ENCODE assay signal across 19 cellular contexts in the genomic region with DNA sequence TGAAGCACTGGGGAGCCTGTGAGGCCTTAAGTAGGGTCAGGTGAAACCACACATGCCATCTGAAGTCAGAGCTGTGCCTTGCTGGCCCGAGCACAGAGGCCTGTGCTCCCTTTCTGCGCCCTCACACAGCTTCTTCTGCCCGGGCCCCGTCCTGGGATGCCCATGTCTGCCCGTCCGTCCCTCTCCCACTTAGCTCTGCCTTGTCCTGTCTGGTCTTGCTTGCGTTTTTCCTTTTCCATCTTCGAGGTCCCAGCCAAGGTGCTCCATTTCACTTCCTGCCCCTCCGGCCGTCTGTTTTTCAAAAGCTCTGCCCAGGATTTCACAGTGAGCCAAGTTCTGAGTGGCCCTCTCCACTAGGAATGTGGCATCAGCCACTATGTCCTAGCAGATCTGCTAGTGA. TPM values are rescaled to one million over a fixed set of nuclear protein-coding genes. Genes with fewer than 3 reads are reported as not detected.
A peak's percentile ranks its signal among the peaks of the same experiment; 100 is the strongest.
DNase-seq lines count a peak whose midpoint lies in the region; ATAC-seq, FAIRE-seq and TF ChIP-seq lines count a peak whose summit lies in the region.
"Had no signal": no experiment of that assay in that cellular context is flagged by ENCODE, and none has a peak within 500 bp of the region (broad histone marks: within the 10 kb centered on the region; RNA-seq: fewer than 3 reads in every experiment).

No MANE protein-coding gene starts in this region.

- intact Hi-C loops in sigmoid colon (cut with DNase I): no loop called here

- no peak overlapping the region for H2AFZ ChIP-seq in astrocyte (ENCODE audit: low read depth, low read length)

- H3K4me3 ChIP-seq in astrocyte (ENCODE audit: insufficient read depth, low read depth, low read length) (no peak overlapping the region), cardiac muscle cell (no peak overlapping the region), sigmoid colon (no peak overlapping the region)
- H3K4me3 ChIP-seq: A549, Peyer's patch, stomach, vagina had no signal

- WGBS in sigmoid colon, 2 donors: 83 to 92% methylated on average over 10 of the region's 10 CpGs

- H3K4me1 ChIP-seq in astrocyte (ENCODE audit: insufficient read depth, low read length): peaks cover 4% of the 10 kb centered on the region
- H3K4me1 ChIP-seq in cardiac muscle cell (ENCODE audit: low read depth): peaks cover 12% of the 10 kb centered on the region
- H3K4me1 ChIP-seq in sigmoid colon: peaks cover 0 to 36% (median 34%) of the 10 kb centered on the region in 4 donors

- no peaks in the 10 kb centered on the region for H3K36me3 Mint-ChIP-seq in activated naive CD4-positive, alpha-beta T cell treated with anti-CD3 and anti-CD28 coated beads, Interleukin-2, amount 50 U/mL, for 72 hours
- peaks cover 18% of the 10 kb centered on the region for H3K36me3 Mint-ChIP-seq in astrocyte (ENCODE audit: low read depth, unreplicated experiment)
- H3K36me3 Mint-ChIP-seq: natural killer cell had no signal

- H3K27ac Mint-ChIP-seq in activated naive CD4-positive, alpha-beta T cell treated with anti-CD3 and anti-CD28 coated beads, Interleukin-2, amount 50 U/mL, for 72 hours: peak overlapping the region; percentile 48 to 73
- peak overlapping the region; percentile 42 for H3K27ac Mint-ChIP-seq in astrocyte (ENCODE audit: unreplicated experiment)
- H3K27ac Mint-ChIP-seq: natural killer cell had no signal

- TF ChIP-seq CTCF in astrocyte (IDR thresholded peaks at IDR 0.05; ENCODE audit: insufficient read depth, low read depth, low read length) (no peak), cardiac muscle cell (IDR thresholded peaks at IDR 0.05; ENCODE audit: low read depth, low read length) (no peak), sigmoid colon (IDR thresholded peaks at IDR 0.05) (no peak)

- H3K79me2 ChIP-seq in astrocyte (ENCODE audit: insufficient read depth, low read length): peaks cover 6% of the 10 kb centered on the region

- FAIRE-seq in astrocyte (lab: Jason Lieb, UNC): no peak
- FAIRE-seq: A549, colon had no signal

- no peak for TF ChIP-seq EP300 in sigmoid colon (IDR thresholded peaks at IDR 0.05)

- H3K4me2 ChIP-seq in astrocyte (ENCODE audit: low read length): no peak overlapping the region
- H3K4me2 ChIP-seq: A549 had no signal

- H3K36me3 ChIP-seq in astrocyte (ENCODE audit: insufficient read depth, low read length) (peaks cover 23% of the 10 kb centered on the region), cardiac muscle cell (peaks cover 35% of the 10 kb centered on the region), sigmoid colon (peaks cover 32 to 86% (median 64%) of the 10 kb centered on the region in 4 donors)

- peaks cover 6% of the 10 kb centered on the region for H3K4me1 Mint-ChIP-seq in astrocyte (ENCODE audit: low read depth, unreplicated experiment)
- H3K4me1 Mint-ChIP-seq: natural killer cell had no signal

- no peak for TF ChIP-seq POLR2A in sigmoid colon (IDR thresholded peaks at IDR 0.05)

- no peak for ATAC-seq in activated naive CD4-positive, alpha-beta T cell treated with anti-CD3 and anti-CD28 coated beads, Interleukin-2, amount 50 U/mL, for 72 hours
- ATAC-seq in GM18907 (IDR thresholded peaks at IDR 0.05; ENCODE audit: unreplicated experiment): no peak

- no peak for DNase-seq in activated naive CD4-positive, alpha-beta T cell treated with anti-CD3 and anti-CD28 coated beads, Interleukin-2, amount 50 U/mL, for 72 hours (ENCODE audit: low spot score in 2 of 2)
- no peak for DNase-seq in activated naive CD4-positive, alpha-beta T cell treated with Interleukin-2 at 50 U/mL for 16 hours
- no peak for DNase-seq in astrocyte (ENCODE audit: low read depth)
- DNase-seq in cardiac muscle cell (ENCODE audit: low read depth in 1 of 2, low spot score in 1 of 2): no peak
- DNase-seq in sigmoid colon: no peak
- no peak for DNase-seq in islet precursor cell
- no peak for DNase-seq in kidney tubule cell (ENCODE audit: low spot score)
- DNase-seq: activated CD4-positive, alpha-beta T cell treated with anti-CD3 and anti-CD28 coated beads, Interleukin-2, amount 50 U/mL, for 48 hours; activated T-cell treated with anti-CD3 and anti-CD28 coated beads, Interleukin-2, amount 50 U/mL, for 48 hours; Karpas-422; natural killer cell; NCI-H1105 treated with DMSO at 0.1 percent for 48 hours; NCI-H2171 treated with DMSO at 0.1 percent for 48 hours; Peyer's patch; stomach had no signal

- H4K20me1 ChIP-seq in astrocyte (ENCODE audit: insufficient read depth, low read length): peaks cover 33% of the 10 kb centered on the region

- H3K9me3 Mint-ChIP-seq in activated naive CD4-positive, alpha-beta T cell treated with anti-CD3 and anti-CD28 coated beads, Interleukin-2, amount 50 U/mL, for 72 hours: no peaks in the 10 kb centered on the region
- H3K9me3 Mint-ChIP-seq in astrocyte (ENCODE audit: unreplicated experiment): no peaks in the 10 kb centered on the region
- H3K9me3 Mint-ChIP-seq: natural killer cell had no signal

- H3K9ac ChIP-seq in astrocyte (ENCODE audit: low read length): no peak overlapping the region

- no peak overlapping the region for H3K27ac ChIP-seq in astrocyte (ENCODE audit: low read depth, low read length)
- H3K27ac ChIP-seq in cardiac muscle cell: peak overlapping the region; percentile 51
- peak overlapping the region; percentile 65 to 73 (median 68) for H3K27ac ChIP-seq in sigmoid colon

- H3K27me3 ChIP-seq in astrocyte (ENCODE audit: insufficient read depth, low read length) (no peaks in the 10 kb centered on the region), cardiac muscle cell (no peaks in the 10 kb centered on the region), sigmoid colon (no peaks in the 10 kb centered on the region)
- H3K27me3 ChIP-seq: Peyer's patch, stomach, vagina had no signal

- no peaks in the 10 kb centered on the region for H3K27me3 Mint-ChIP-seq in astrocyte (ENCODE audit: low read depth, unreplicated experiment)

- no peak overlapping the region for H3K4me3 Mint-ChIP-seq in astrocyte (ENCODE audit: unreplicated experiment)
- H3K4me3 Mint-ChIP-seq: natural killer cell had no signal

- no peaks in the 10 kb centered on the region for H3K9me3 ChIP-seq in astrocyte (ENCODE audit: insufficient read depth, low read depth, low read length)
- H3K9me3 ChIP-seq in cardiac muscle cell (ENCODE audit: low read depth): no peaks in the 10 kb centered on the region
- H3K9me3 ChIP-seq in sigmoid colon: no peaks in the 10 kb centered on the region
- H3K9me3 ChIP-seq: A549, Peyer's patch, stomach, vagina had no signal

RNA-seq across cellular contexts. Expression of gene PYGB, which starts 45.6 kb away (rescaled TPM):
- 10 to 100 TPM; 19.1 to 30.8 TPM for total RNA-seq in activated naive CD4-positive, alpha-beta T cell treated with anti-CD3 and anti-CD28 coated beads, Interleukin-2, amount 50 U/mL, for 72 hours
- 199 and 206 TPM in 2 replicates for total RNA-seq in astrocyte
- 243 and 268 TPM in 2 replicates for total RNA-seq in cardiac muscle cell
- 178 and 192 TPM in 2 replicates for polyA plus RNA-seq in cardiac muscle cell
- 100 to 1,000 TPM; 147 to 317 (median 226) TPM for total RNA-seq in sigmoid colon
- 100 to 1,000 TPM in 2 of 3 donors, 10 to 100 TPM in 1; 45.6 to 198 (median 163) TPM for polyA plus RNA-seq in sigmoid colon
